ENCODE assay signal across 18 cellular contexts in genomic region chr10:46543379-46544014, GRCh38. TPM values are rescaled to one million over a fixed set of nuclear protein-coding genes. Genes with fewer than 3 reads are reported as not detected.
DNase-seq lines count a peak whose midpoint lies in the region; ATAC-seq and TF ChIP-seq lines count a peak whose summit lies in the region.
"Had no signal": no experiment of that assay in that cellular context is flagged by ENCODE, and none has a peak within 500 bp of the region (broad histone marks: within the 10 kb centered on the region; RNA-seq: fewer than 3 reads in every experiment).

No MANE protein-coding gene starts in this region.

- WGBS in testis, 2 donors = 94 to 95% methylated on average over 10 of the region's 10 CpGs

- ATAC-seq in left lobe of liver = no peak
- no peak for ATAC-seq in HG02938 (IDR thresholded peaks at IDR 0.05; ENCODE audit: unreplicated experiment)
- ATAC-seq in GM18517 (IDR thresholded peaks at IDR 0.05; ENCODE audit: unreplicated experiment) = no peak
- ATAC-seq: gastroesophageal sphincter; naive thymus-derived CD4-positive, alpha-beta T cell; T-cell had no signal

- no peaks in the 10 kb centered on the region for H3K27me3 ChIP-seq in Peyer's patch
- H3K27me3 ChIP-seq in testis = no peaks in the 10 kb centered on the region

- no peaks in the 10 kb centered on the region for H3K36me3 ChIP-seq in Peyer's patch
- H3K36me3 ChIP-seq in testis (ENCODE audit: low read depth, missing control alignments) = no peaks in the 10 kb centered on the region
- H3K36me3 ChIP-seq: gastroesophageal sphincter had no signal

- DNase-seq in activated naive CD4-positive, alpha-beta T cell treated with Interleukin-2 at 50 U/mL for 16 hours = peak; percentile 1
- DNase-seq in activated naive CD4-positive, alpha-beta T cell treated with anti-CD3 and anti-CD28 coated beads, Interleukin-2, amount 50 U/mL, for 16 hours = no peak
- peak in 2 of 3 donors; percentile 40 to 48 for DNase-seq in Peyer's patch
- DNase-seq in left lobe of liver (ENCODE audit: low spot score) = peak; percentile 46
- peak; percentile 12 for DNase-seq in testis
- no peak for DNase-seq in A172 (ENCODE audit: low spot score)
- DNase-seq: EL, erythroblast, H9, NCI-H2171, NCI-H748 treated with DMSO at 0.1 percent for 48 hours, retina had no signal

- no peaks in the 10 kb centered on the region for H3K9me3 ChIP-seq in Peyer's patch
- no peaks in the 10 kb centered on the region for H3K9me3 ChIP-seq in testis
- H3K9me3 ChIP-seq: gastroesophageal sphincter had no signal

- TF ChIP-seq POLR2A in Peyer's patch (IDR thresholded peaks at IDR 0.05) (no peak), testis (IDR thresholded peaks at IDR 0.05) (no peak)

- intact Hi-C loops in testis (cut with DNase I; ENCODE audit: low total_unique reads) = no loop called here

- H3K4me3 ChIP-seq in Peyer's patch (no peak overlapping the region), testis (no peak overlapping the region)
- H3K4me3 ChIP-seq: gastroesophageal sphincter had no signal

- TF ChIP-seq CTCF in Peyer's patch (IDR thresholded peaks at IDR 0.05) (no peak), testis (IDR thresholded peaks at IDR 0.05) (no peak)

- H3K27ac ChIP-seq in Peyer's patch = no peak overlapping the region
- no peak overlapping the region for H3K27ac ChIP-seq in testis
- H3K27ac ChIP-seq: gastroesophageal sphincter had no signal

- peaks cover 0 to 17% (median 4%) of the 10 kb centered on the region in 4 donors for H3K4me1 ChIP-seq in Peyer's patch
- peaks cover 4% of the 10 kb centered on the region for H3K4me1 ChIP-seq in testis

RNA-seq across cellular contexts. Expression of gene GPRIN2, which starts 13.0 kb away (rescaled TPM):
- total RNA-seq in Peyer's patch (10 to 100 TPM in 3 of 4 donors, 1 to 10 TPM in 1; 6.6 to 79.9 (median 54.7) TPM), left lobe of liver (1.1 TPM), testis (1 to 10 TPM; 4.3 to 4.9 TPM)
- polyA plus RNA-seq in testis (ENCODE audit: insufficient read depth, low read depth, low replicate concordance) = 5.7 TPM
- total RNA-seq in A172 (2014; rRNA removed; shearing (Covaris generic)) = not detected in 2 replicates
- total RNA-seq: dermis microvascular lymphatic vessel endothelial cell; naive thymus-derived CD4-positive, alpha-beta T cell; T-cell had no signal
- polyA plus RNA-seq: naive thymus-derived CD4-positive, alpha-beta T cell had no signal

RNA-seq across cellular contexts. Expression of gene SYT15, which starts 35.4 kb away (rescaled TPM):
- total RNA-seq in Peyer's patch = 1 to 10 TPM in 1 of 4 donors, under 1 TPM in 3; 0.18 to 4.1 (median 0.46) TPM
- 0.65 TPM for total RNA-seq in left lobe of liver
- 1 to 10 TPM; 1.7 to 3.6 TPM for total RNA-seq in testis
- polyA plus RNA-seq in testis (ENCODE audit: insufficient read depth, low read depth, low replicate concordance) = 2.1 TPM
- not detected in 2 replicates for total RNA-seq in A172 (2014; rRNA removed; shearing (Covaris generic))

Comparison
In these comparisons a context has a peak if more than half of its experiments do, and no peak if none do; other contexts are left out.
1. DNase-seq: peak in activated naive CD4-positive, alpha-beta T cell treated with Interleukin-2 at 50 U/mL for 16 hours (single experiment), Peyer's patch (2 of 3), left lobe of liver (single experiment) and testis (single experiment); none in activated naive CD4-positive, alpha-beta T cell treated with anti-CD3 and anti-CD28 coated beads, Interleukin-2, amount 50 U/mL, for 16 hours (single experiment) and A172 (single experiment).